Comparison of ENCODE assay signal across 1 cellular context in the genomic region with DNA sequence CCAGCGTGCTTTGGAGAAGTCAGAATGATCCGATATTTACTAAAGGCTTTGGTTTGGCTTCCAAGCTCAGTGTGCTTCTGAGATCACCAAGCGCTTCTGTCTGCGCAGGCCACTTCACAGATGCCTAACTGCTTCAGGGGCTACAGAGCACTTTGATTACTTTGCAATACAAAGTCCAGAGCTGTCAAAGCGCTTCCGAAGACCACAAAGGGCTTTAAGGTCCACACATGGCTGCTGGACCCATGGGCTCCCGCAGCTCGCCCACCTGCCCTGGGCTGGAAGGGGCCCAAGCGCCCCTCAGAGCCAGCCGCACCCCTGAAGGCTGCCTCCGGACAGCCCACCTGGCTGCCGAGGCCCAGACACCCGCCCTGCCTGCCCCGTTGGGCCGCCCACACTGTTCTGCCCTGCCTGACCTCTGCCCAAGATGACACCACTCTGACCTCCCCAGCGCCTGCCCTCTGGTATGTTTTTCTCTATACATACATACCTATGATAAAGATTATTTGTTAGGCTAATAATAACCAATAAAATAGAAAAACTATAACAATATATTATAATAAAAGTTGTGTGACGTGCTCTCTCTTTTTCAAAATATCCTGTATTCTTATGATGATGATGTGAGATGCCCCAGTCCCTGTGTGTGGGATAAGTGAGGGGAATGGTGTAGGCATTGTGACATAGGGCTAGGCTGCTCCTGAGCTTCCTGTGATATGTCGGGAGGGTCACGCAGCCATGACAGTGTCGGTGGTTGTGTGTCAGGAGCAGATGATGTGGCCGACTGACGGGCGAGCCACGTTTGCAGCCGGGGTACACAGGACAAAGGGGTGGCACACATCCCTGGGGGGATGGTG.
TF ChIP-seq lines count a peak whose summit lies in the region.

No MANE protein-coding gene starts in this region.

TF ChIP-seq in HepG2, 621 proteins besides CTCF, POLR2A, EP300 and RAD21:
- TF ChIP-seq JUNB (CRISPR knock-in tag; IDR thresholded peaks at IDR 0.05; ENCODE audit: borderline replicate concordance) (no peak), PTBP1 (IDR thresholded peaks at IDR 0.05; ENCODE audit: low read depth, low read length, poor library complexity, severe bottlenecking) (no peak), ZSCAN5A (CRISPR knock-in tag; IDR thresholded peaks at IDR 0.05; ENCODE audit: borderline replicate concordance) (no peak), ZNF543 (CRISPR knock-in tag; IDR thresholded peaks at IDR 0.05) (no peak), AGO2 (optimal IDR thresholded peaks at IDR 0.05; ENCODE audit: low read depth, low read length) (peak; percentile 72)
- TF ChIP-seq, protein P1, sequence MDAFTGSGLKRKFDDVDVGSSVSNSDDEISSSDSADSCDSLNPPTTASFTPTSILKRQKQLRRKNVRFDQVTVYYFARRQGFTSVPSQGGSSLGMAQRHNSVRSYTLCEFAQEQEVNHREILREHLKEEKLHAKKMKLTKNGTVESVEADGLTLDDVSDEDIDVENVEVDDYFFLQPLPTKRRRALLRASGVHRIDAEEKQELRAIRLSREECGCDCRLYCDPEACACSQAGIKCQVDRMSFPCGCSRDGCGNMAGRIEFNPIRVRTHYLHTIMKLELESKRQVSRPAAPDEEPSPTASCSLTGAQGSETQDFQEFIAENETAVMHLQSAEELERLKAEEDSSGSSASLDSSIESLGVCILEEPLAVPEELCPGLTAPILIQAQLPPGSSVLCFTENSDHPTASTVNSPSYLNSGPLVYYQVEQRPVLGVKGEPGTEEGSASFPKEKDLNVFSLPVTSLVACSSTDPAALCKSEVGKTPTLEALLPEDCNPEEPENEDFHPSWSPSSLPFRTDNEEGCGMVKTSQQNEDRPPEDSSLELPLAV (CRISPR knock-in tag; conservative IDR thresholded peaks at IDR 0.05; ENCODE audit: low read depth), result no peak
